In the genomic region with DNA sequence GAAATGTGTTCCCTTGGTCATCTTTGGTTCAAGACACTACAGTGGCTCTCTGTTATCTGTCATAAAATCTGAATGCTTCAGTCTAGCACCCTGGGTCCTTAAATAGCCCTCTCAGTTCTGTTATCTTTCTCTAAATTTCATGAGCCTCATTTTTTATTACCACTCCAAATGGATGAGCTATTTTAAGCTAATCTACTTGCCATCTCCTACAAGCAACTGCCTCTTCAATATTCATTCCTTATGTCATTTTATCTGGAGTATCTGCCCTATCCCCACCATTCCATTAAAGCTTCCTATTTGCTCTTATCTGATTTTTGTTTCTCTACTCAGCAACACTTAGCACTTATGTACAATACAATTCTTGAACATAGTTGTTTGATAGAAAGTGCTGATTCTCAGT, we compare ENCODE assay signal across 33 cellular contexts. TPM values are rescaled to one million over a fixed set of nuclear protein-coding genes. Genes with fewer than 3 reads are reported as not detected.
"Had no signal": no experiment of that assay in that cellular context is flagged by ENCODE, and none has a peak within 500 bp of the region (broad histone marks: within the 10 kb centered on the region; RNA-seq: fewer than 3 reads in every experiment).

No MANE protein-coding gene starts in this region.

- H3K9me3 ChIP-seq: esophagus muscularis mucosa, gastroesophageal sphincter, heart right ventricle had no signal

- H3K4me1 Mint-ChIP-seq: activated CD4-positive, alpha-beta T cell treated with anti-CD3 and anti-CD28 coated beads for 36 hours; activated CD4-positive, alpha-beta T cell treated with anti-CD3 and anti-CD28 coated beads, Interleukin-2, amount 10 ng/mL, durations not matched to agents 24 days and 14 days; activated CD8-positive, alpha-beta memory T cell treated with anti-CD3 and anti-CD28 coated beads, Interleukin-2, amount 10 ng/mL, durations not matched to agents 7 days and 5 days; activated naive CD4-positive, alpha-beta T cell treated with anti-CD3 and anti-CD28 coated beads, Interleukin-2, amount 50 U/mL, for 24 hours; activated naive CD8-positive, alpha-beta T cell treated with anti-CD3 and anti-CD28 coated beads, Interleukin-2, amount 10 ng/mL, durations not matched to agents 7 days and 5 days had no signal

- H3K27ac Mint-ChIP-seq: activated CD4-positive, alpha-beta memory T cell treated with anti-CD3 and anti-CD28 coated beads for 36 hours; activated CD4-positive, alpha-beta T cell treated with anti-CD3 and anti-CD28 coated beads for 36 hours; activated CD4-positive, alpha-beta T cell treated with anti-CD3 and anti-CD28 coated beads, Interleukin-2, amount 10 ng/mL, durations not matched to agents 24 days and 14 days; activated CD8-positive, alpha-beta memory T cell treated with anti-CD3 and anti-CD28 coated beads, Interleukin-2, amount 10 ng/mL, durations not matched to agents 7 days and 5 days; activated CD8-positive, alpha-beta T cell treated with anti-CD3 and anti-CD28 coated beads, Interleukin-2, amount 10 ng/mL, durations not matched to agents 7 days and 5 days; activated naive CD4-positive, alpha-beta T cell treated with anti-CD3 and anti-CD28 coated beads for 36 hours; activated naive CD4-positive, alpha-beta T cell treated with anti-CD3 and anti-CD28 coated beads, Interleukin-2, amount 50 U/mL, for 24 hours; activated naive CD8-positive, alpha-beta T cell treated with anti-CD3 and anti-CD28 coated beads, Interleukin-2, amount 10 ng/mL, durations not matched to agents 7 days and 5 days; activated T-helper 1 cell treated with anti-CD3 and anti-CD28 coated beads, Interleukin-12 subunit alpha, Interleukin-12 subunit beta, Interleukin-2, Interleukin-4 antibody, amounts not matched to agents 30 ng/mL and 10 ng/mL and 1 ng/mL, durations not matched to agents 14 hours and 24 hours and 36 hours; activated T-helper 2 cell treated with anti-CD3 and anti-CD28 coated beads, Interferon-gamma antibody, Interleukin-2, Interleukin-4, amounts not matched to agents 10 μg/mL and 5 μg/mL and 100 μg/mL, durations not matched to agents 14 hours and 24 hours and 36 hours; effector memory CD8-positive, alpha-beta T cell had no signal

- ATAC-seq: activated CD4-positive, alpha-beta T cell treated with anti-CD3 and anti-CD28 coated beads for 36 hours; activated CD8-positive, alpha-beta memory T cell treated with anti-CD3 and anti-CD28 coated beads, Interleukin-2, amount 10 ng/mL, durations not matched to agents 7 days and 5 days; activated CD8-positive, alpha-beta T cell treated with anti-CD3 and anti-CD28 coated beads, Interleukin-2, amount 10 ng/mL, durations not matched to agents 7 days and 5 days; effector memory CD8-positive, alpha-beta T cell; gastroesophageal sphincter; heart right ventricle had no signal

- H3K4me3 ChIP-seq: esophagus muscularis mucosa, gastroesophageal sphincter, heart right ventricle had no signal

- H3K4me3 Mint-ChIP-seq: activated CD4-positive, alpha-beta memory T cell treated with anti-CD3 and anti-CD28 coated beads for 36 hours; activated CD4-positive, alpha-beta T cell treated with anti-CD3 and anti-CD28 coated beads for 36 hours; activated CD4-positive, alpha-beta T cell treated with anti-CD3 and anti-CD28 coated beads, Interleukin-2, amount 10 ng/mL, durations not matched to agents 24 days and 14 days; activated CD8-positive, alpha-beta memory T cell treated with anti-CD3 and anti-CD28 coated beads, Interleukin-2, amount 10 ng/mL, durations not matched to agents 7 days and 5 days; activated CD8-positive, alpha-beta T cell treated with anti-CD3 and anti-CD28 coated beads, Interleukin-2, amount 10 ng/mL, durations not matched to agents 7 days and 5 days; activated naive CD4-positive, alpha-beta T cell treated with anti-CD3 and anti-CD28 coated beads for 36 hours; activated naive CD4-positive, alpha-beta T cell treated with anti-CD3 and anti-CD28 coated beads, Interleukin-2, amount 50 U/mL, for 24 hours; activated naive CD8-positive, alpha-beta T cell treated with anti-CD3 and anti-CD28 coated beads, Interleukin-2, amount 10 ng/mL, durations not matched to agents 7 days and 5 days; activated T-helper 1 cell treated with anti-CD3 and anti-CD28 coated beads, Interleukin-12 subunit alpha, Interleukin-12 subunit beta, Interleukin-2, Interleukin-4 antibody, amounts not matched to agents 30 ng/mL and 10 ng/mL and 1 ng/mL, durations not matched to agents 14 hours and 24 hours and 36 hours; effector memory CD8-positive, alpha-beta T cell had no signal

- H3K4me1 ChIP-seq: esophagus muscularis mucosa, gastroesophageal sphincter, heart right ventricle had no signal

- H3K27ac ChIP-seq: esophagus muscularis mucosa, gastroesophageal sphincter, heart right ventricle had no signal

- H3K27me3 Mint-ChIP-seq: activated CD4-positive, alpha-beta memory T cell treated with anti-CD3 and anti-CD28 coated beads for 36 hours; activated CD4-positive, alpha-beta T cell treated with anti-CD3 and anti-CD28 coated beads for 36 hours; activated CD4-positive, alpha-beta T cell treated with anti-CD3 and anti-CD28 coated beads, Interleukin-2, amount 10 ng/mL, durations not matched to agents 24 days and 14 days; activated CD8-positive, alpha-beta memory T cell treated with anti-CD3 and anti-CD28 coated beads, Interleukin-2, amount 10 ng/mL, durations not matched to agents 7 days and 5 days; activated naive CD4-positive, alpha-beta T cell treated with anti-CD3 and anti-CD28 coated beads, Interleukin-2, amount 50 U/mL, for 24 hours; activated naive CD8-positive, alpha-beta T cell treated with anti-CD3 and anti-CD28 coated beads, Interleukin-2, amount 10 ng/mL, durations not matched to agents 7 days and 5 days; effector memory CD8-positive, alpha-beta T cell had no signal

- DNase-seq: activated CD4-positive, alpha-beta memory T cell treated with anti-CD3 and anti-CD28 coated beads for 36 hours; activated CD4-positive, alpha-beta T cell treated with anti-CD3 and anti-CD28 coated beads for 36 hours; activated CD4-positive, alpha-beta T cell treated with anti-CD3 and anti-CD28 coated beads, Interleukin-2, amount 10 ng/mL, durations not matched to agents 24 days and 14 days; activated CD4-positive, CD25-positive, alpha-beta regulatory T cell; activated CD4-positive, CD25-positive, alpha-beta regulatory T cell treated with anti-CD3 and anti-CD28 coated beads, Interleukin-2, amount 50 U/mL, for 72 hours; activated CD8-positive, alpha-beta memory T cell treated with anti-CD3 and anti-CD28 coated beads, Interleukin-2, amount 10 ng/mL, durations not matched to agents 7 days and 5 days; activated CD8-positive, alpha-beta memory T cell treated with anti-CD3 and anti-CD28 coated beads, Interleukin-2, amount 50 U/mL, for 4 hours; activated CD8-positive, alpha-beta T cell treated with anti-CD3 and anti-CD28 coated beads, Interleukin-2, amount 10 ng/mL, durations not matched to agents 7 days and 5 days; activated effector memory CD4-positive, alpha-beta T cell treated with anti-CD3 and anti-CD28 coated beads, Interleukin-2, amount 50 U/mL, for 16 hours; activated naive CD4-positive, alpha-beta T cell treated with anti-CD3 and anti-CD28 coated beads for 36 hours; activated naive CD8-positive, alpha-beta T cell treated with anti-CD3 and anti-CD28 coated beads, Interleukin-2, amount 10 ng/mL, durations not matched to agents 7 days and 5 days; activated T-cell treated with anti-CD3 and anti-CD28 coated beads, Interleukin-2, amount 50 U/mL, for 1 hour; activated T-cell treated with anti-CD3 and anti-CD28 coated beads, Interleukin-2, amount 50 U/mL, for 48 hours; amniotic stem cell; anterior cingulate cortex; caudate nucleus; cortex of kidney; dermis blood vessel endothelial cell; effector CD4-positive, alpha-beta T cell; effector memory CD8-positive, alpha-beta T cell; erythroblast; foreskin melanocyte; heart right ventricle; T-helper 1 cell; T-helper 2 cell had no signal

- H3K27me3 ChIP-seq: esophagus muscularis mucosa, gastroesophageal sphincter, heart right ventricle had no signal

- H3K9me3 Mint-ChIP-seq: activated CD4-positive, alpha-beta memory T cell treated with anti-CD3 and anti-CD28 coated beads for 36 hours; activated CD4-positive, alpha-beta T cell treated with anti-CD3 and anti-CD28 coated beads, Interleukin-2, amount 10 ng/mL, durations not matched to agents 24 days and 14 days; activated naive CD4-positive, alpha-beta T cell treated with anti-CD3 and anti-CD28 coated beads for 36 hours; activated naive CD4-positive, alpha-beta T cell treated with anti-CD3 and anti-CD28 coated beads, Interleukin-2, amount 50 U/mL, for 24 hours; activated naive CD8-positive, alpha-beta T cell treated with anti-CD3 and anti-CD28 coated beads, Interleukin-2, amount 10 ng/mL, durations not matched to agents 7 days and 5 days; activated T-helper 1 cell treated with anti-CD3 and anti-CD28 coated beads, Interleukin-12 subunit alpha, Interleukin-12 subunit beta, Interleukin-2, Interleukin-4 antibody, amounts not matched to agents 30 ng/mL and 10 ng/mL and 1 ng/mL, durations not matched to agents 14 hours and 24 hours and 36 hours; activated T-helper 2 cell treated with anti-CD3 and anti-CD28 coated beads, Interferon-gamma antibody, Interleukin-2, Interleukin-4, amounts not matched to agents 10 μg/mL and 5 μg/mL and 100 μg/mL, durations not matched to agents 14 hours and 24 hours and 36 hours; effector memory CD8-positive, alpha-beta T cell had no signal

RNA-seq across cellular contexts. Expression of a gene that starts 28.0 kb away (rescaled TPM):
- total RNA-seq: dermis blood vessel endothelial cell had no signal

RNA-seq across cellular contexts. Expression of a gene that starts 35.6 kb away (rescaled TPM):
- total RNA-seq: chondrocyte had no signal

RNA-seq across cellular contexts. Expression of a gene that starts 42.0 kb away (rescaled TPM):
- total RNA-seq: glomerular endothelial cell had no signal

RNA-seq across cellular contexts. Expression of a gene that starts 52.4 kb away (rescaled TPM):
- total RNA-seq: astrocyte, chondrocyte, gastroesophageal sphincter, glomerular endothelial cell had no signal
